Comparison of ENCODE assay signal across 27 cellular contexts in genomic region chr17:29215174-29215573, GRCh38. TPM values are rescaled to one million over a fixed set of nuclear protein-coding genes. Genes with fewer than 3 reads are reported as not detected.
"Had no signal": no experiment of that assay in that cellular context is flagged by ENCODE, and none has a peak within 500 bp of the region (broad histone marks: within the 10 kb centered on the region; RNA-seq: fewer than 3 reads in every experiment).

No MANE protein-coding gene starts in this region.

- ATAC-seq: heart left ventricle, left lobe of liver, natural killer cell had no signal

- H3K27me3 Mint-ChIP-seq: type B pancreatic cell had no signal

- H3K4me3 ChIP-seq: heart left ventricle, ovary, right atrium auricular region, sigmoid colon, stomach, thyroid gland had no signal

- H3K9me3 Mint-ChIP-seq: endodermal cell, natural killer cell, neural crest cell, type B pancreatic cell had no signal

- DNase-seq: dermis blood vessel endothelial cell; effector CD4-positive, alpha-beta T cell; foreskin melanocyte; heart left ventricle; hippocampal formation; natural killer cell; nucleus accumbens; ovary; sigmoid colon; small intestine; stimulated activated CD4-positive, alpha-beta T cell treated with anti-CD3 and anti-CD28 coated beads, Interleukin-12 subunit alpha, Interleukin-12 subunit beta, amount 100 ng/mL, for 4 hours; stimulated activated naive CD4-positive, alpha-beta T cell; stomach had no signal

- H3K4me3 Mint-ChIP-seq: endodermal cell, natural killer cell, neural crest cell, type B pancreatic cell had no signal

- H3K27ac Mint-ChIP-seq: endodermal cell, natural killer cell, type B pancreatic cell had no signal

- H3K9me3 ChIP-seq: heart left ventricle, ovary, right atrium auricular region, sigmoid colon, stomach, thyroid gland had no signal

- H3K27ac ChIP-seq: heart left ventricle, ovary, sigmoid colon, stomach, thyroid gland had no signal

- H3K36me3 Mint-ChIP-seq: natural killer cell, type B pancreatic cell had no signal

- H3K36me3 ChIP-seq: heart left ventricle, ovary, right atrium auricular region, sigmoid colon, stomach, thyroid gland had no signal

- H3K27me3 ChIP-seq: heart left ventricle, ovary, right atrium auricular region, sigmoid colon, stomach, thyroid gland had no signal

RNA-seq across cellular contexts. Expression of gene CRYBA1, which starts 31.5 kb away (rescaled TPM):
- total RNA-seq: dermis blood vessel endothelial cell, endodermal cell, endothelial cell of umbilical vein, glomerular endothelial cell, heart left ventricle, left lobe of liver, lower leg skin, mammary epithelial cell, mesenteric fat pad, mononuclear cell, natural killer cell, ovary, posterior vena cava, right atrium auricular region, sigmoid colon, stomach, thyroid gland had no signal
- polyA plus RNA-seq: endothelial cell of umbilical vein, esophagus, heart left ventricle, mammary epithelial cell, ovary, sigmoid colon, small intestine, stomach had no signal
